In the genomic region with DNA sequence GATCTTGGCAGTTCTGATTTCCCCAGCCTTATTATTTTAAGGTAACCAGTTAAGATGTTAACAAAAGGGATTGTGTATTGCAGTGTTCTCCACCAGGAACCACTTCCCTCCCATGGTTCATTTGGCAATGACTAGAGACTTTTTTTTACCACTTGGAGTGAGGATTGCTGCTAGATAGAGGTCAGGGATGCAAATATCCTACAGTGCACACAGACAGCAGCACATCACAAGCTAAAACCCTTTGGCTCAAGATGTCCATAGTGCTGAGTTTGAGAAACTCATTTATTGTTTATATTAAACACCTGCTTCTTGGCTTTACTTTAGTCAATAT, we compare ENCODE assay signal across 11 cellular contexts. TPM values are rescaled to one million over a fixed set of nuclear protein-coding genes. Genes with fewer than 3 reads are reported as not detected.
A peak's percentile ranks its signal among the peaks of the same experiment; 100 is the strongest.
DNase-seq lines count a peak whose midpoint lies in the region; ATAC-seq, FAIRE-seq and TF ChIP-seq lines count a peak whose summit lies in the region.
"Had no signal": no experiment of that assay in that cellular context is flagged by ENCODE, and none has a peak within 500 bp of the region (broad histone marks: within the 10 kb centered on the region; RNA-seq: fewer than 3 reads in every experiment).

No MANE protein-coding gene starts in this region.

- no peaks in the 10 kb centered on the region for H3K9me3 Mint-ChIP-seq in activated CD8-positive, alpha-beta T cell treated with anti-CD3 and anti-CD28 coated beads for 36 hours
- H3K9me3 Mint-ChIP-seq in activated CD8-positive, alpha-beta T cell treated with anti-CD3 and anti-CD28 coated beads, Interleukin-2, amount 10 ng/mL, durations not matched to agents 7 days and 5 days (ENCODE audit: insufficient read depth): no peaks in the 10 kb centered on the region
- H3K9me3 Mint-ChIP-seq: activated naive CD8-positive, alpha-beta T cell treated with anti-CD3 and anti-CD28 coated beads, Interleukin-2, amount 50 U/mL, for 24 hours had no signal

- no peak for TF ChIP-seq CTCF in activated CD8-positive, alpha-beta T cell treated with anti-CD3 and anti-CD28 coated beads for 36 hours (IDR thresholded peaks at IDR 0.05)
- TF ChIP-seq CTCF in fibroblast of lung (conservative IDR thresholded peaks at IDR 0.05 in 1 of 2, IDR thresholded peaks at IDR 0.05 in 1 of 2; ENCODE audit: low read depth in 1 of 2, low read length in 2 of 2): no peak

- H3K79me2 ChIP-seq in fibroblast of lung (ENCODE audit: control insufficient read depth, insufficient read depth, low read length): peaks cover 90% of the 10 kb centered on the region

- intact Hi-C loops in activated CD8-positive, alpha-beta T cell treated with anti-CD3 and anti-CD28 coated beads for 36 hours (cut with micrococcal nuclease): loop anchor here (5.0 kb wide), 1 partner anchor 40 kb away; the partner anchor contains the start of gene PPP4R2

- no peak overlapping the region for H3K4me3 ChIP-seq in fibroblast of lung (replicated peaks in 1 of 4; ENCODE audit: control extremely low read depth in 1 of 4, insufficient read depth in 1 of 4, low read depth in 3 of 4, low read length in 4 of 4)

- H3K4me1 Mint-ChIP-seq in activated CD8-positive, alpha-beta T cell treated with anti-CD3 and anti-CD28 coated beads for 36 hours (ENCODE audit: low read depth): peaks cover 82% of the 10 kb centered on the region
- H3K4me1 Mint-ChIP-seq in activated CD8-positive, alpha-beta T cell treated with anti-CD3 and anti-CD28 coated beads, Interleukin-2, amount 10 ng/mL, durations not matched to agents 7 days and 5 days (ENCODE audit: low read depth): peaks cover 23% of the 10 kb centered on the region

- POLR2A ChIA-PET in activated CD8-positive, alpha-beta T cell treated with anti-CD3 and anti-CD28 coated beads for 36 hours (lab: Charles Lee): interaction anchor here (1.2 to 2.3 kb wide), 3 partner anchors 12 to 189 kb away, joined by 3 to 9 read pairs (median 4); partner anchors contain the start of genes PPP4R2 and SHQ1
- POLR2A ChIA-PET in activated CD8-positive, alpha-beta T cell treated with anti-CD3 and anti-CD28 coated beads, Interleukin-2, amount 10 ng/mL, durations not matched to agents 7 days and 5 days (lab: Charles Lee): interaction anchor here (0.5 kb wide), 1 partner anchor 1031 kb away, joined by 4 read pairs; no protein-coding TSS in a partner anchor

- H3K27ac ChIP-seq in fibroblast of lung (ENCODE audit: insufficient read depth, low read length): no peak overlapping the region

- H3K36me3 ChIP-seq in fibroblast of lung (ENCODE audit: control insufficient read depth, insufficient read depth, low read length): no peaks in the 10 kb centered on the region

- H3K9ac ChIP-seq in fibroblast of lung (ENCODE audit: insufficient read depth, low read length): no peak overlapping the region

- H3K27me3 Mint-ChIP-seq in activated CD8-positive, alpha-beta T cell treated with anti-CD3 and anti-CD28 coated beads for 36 hours: no peaks in the 10 kb centered on the region
- no peaks in the 10 kb centered on the region for H3K27me3 Mint-ChIP-seq in activated CD8-positive, alpha-beta T cell treated with anti-CD3 and anti-CD28 coated beads, Interleukin-2, amount 10 ng/mL, durations not matched to agents 7 days and 5 days (ENCODE audit: low read depth)
- H3K27me3 Mint-ChIP-seq: activated naive CD8-positive, alpha-beta T cell treated with anti-CD3 and anti-CD28 coated beads, Interleukin-2, amount 50 U/mL, for 24 hours; B cell had no signal

- H3K27ac Mint-ChIP-seq in activated CD8-positive, alpha-beta T cell treated with anti-CD3 and anti-CD28 coated beads for 36 hours: peak overlapping the region; percentile 11
- no peak overlapping the region for H3K27ac Mint-ChIP-seq in activated CD8-positive, alpha-beta T cell treated with anti-CD3 and anti-CD28 coated beads, Interleukin-2, amount 10 ng/mL, durations not matched to agents 7 days and 5 days
- H3K27ac Mint-ChIP-seq: B cell had no signal

- ATAC-seq in activated CD8-positive, alpha-beta T cell treated with anti-CD3 and anti-CD28 coated beads for 36 hours: no peak
- ATAC-seq in activated CD8-positive, alpha-beta T cell treated with anti-CD3 and anti-CD28 coated beads, Interleukin-2, amount 10 ng/mL, durations not matched to agents 7 days and 5 days: no peak
- ATAC-seq in HG03025 (IDR thresholded peaks at IDR 0.05; ENCODE audit: low FRiP score, unreplicated experiment): no peak

- no peaks in the 10 kb centered on the region for H3K27me3 ChIP-seq in fibroblast of lung (ENCODE audit: control insufficient read depth, insufficient read depth, low read length)

- no peaks in the 10 kb centered on the region for H3K9me3 ChIP-seq in fibroblast of lung (ENCODE audit: control insufficient read depth, insufficient read depth, low read depth, low read length)

- H3K36me3 Mint-ChIP-seq in activated CD8-positive, alpha-beta T cell treated with anti-CD3 and anti-CD28 coated beads for 36 hours (ENCODE audit: low read depth): peaks cover 29% of the 10 kb centered on the region
- H3K36me3 Mint-ChIP-seq in activated CD8-positive, alpha-beta T cell treated with anti-CD3 and anti-CD28 coated beads, Interleukin-2, amount 10 ng/mL, durations not matched to agents 7 days and 5 days (ENCODE audit: low read depth): peaks cover 36% of the 10 kb centered on the region

- H2AFZ ChIP-seq in fibroblast of lung (ENCODE audit: low read length): no peak overlapping the region

- CTCF ChIA-PET in activated CD8-positive, alpha-beta T cell treated with anti-CD3 and anti-CD28 coated beads for 36 hours (lab: Charles Lee): interaction anchor here (1.5 kb wide), 1 partner anchor 186 kb away, joined by 3 read pairs; no protein-coding TSS in a partner anchor
- CTCF ChIA-PET in activated CD8-positive, alpha-beta T cell treated with anti-CD3 and anti-CD28 coated beads, Interleukin-2, amount 10 ng/mL, durations not matched to agents 7 days and 5 days (lab: Charles Lee): interaction anchor here (1.2 to 1.3 kb wide), 2 partner anchors 11 to 12 kb away, joined by 3 to 4 read pairs; no protein-coding TSS in a partner anchor

- H3K4me1 ChIP-seq in fibroblast of lung (ENCODE audit: control insufficient read depth, extremely low read depth, insufficient read depth, low read length): peaks cover 16% of the 10 kb centered on the region

- peaks cover 5% of the 10 kb centered on the region for H4K20me1 ChIP-seq in fibroblast of lung (ENCODE audit: control insufficient read depth, extremely low read depth, insufficient read depth, low read length)

- no peak for FAIRE-seq in HTR-8/SVneo (lab: Jason Lieb, UNC)
- FAIRE-seq: TTC549 had no signal

- DNase-seq in activated CD8-positive, alpha-beta T cell treated with anti-CD3 and anti-CD28 coated beads for 36 hours: no peak
- no peak for DNase-seq in activated CD8-positive, alpha-beta T cell treated with anti-CD3 and anti-CD28 coated beads, Interleukin-2, amount 10 ng/mL, durations not matched to agents 7 days and 5 days
- peak; percentile 14 for DNase-seq in RPMI7951 (ENCODE audit: low read depth)
- peak; percentile 20 to 66 for DNase-seq in fibroblast of lung (ENCODE audit: low read depth in 2 of 2)
- peak; percentile 33 for DNase-seq in pons (ENCODE audit: low spot score)
- no peak for DNase-seq in NCI-H748 (lab: John Stamatoyannopoulos, UW; ENCODE audit: unreplicated experiment)
- DNase-seq in HTR-8/SVneo (ENCODE audit: insufficient read length, low spot score): no peak
- DNase-seq: activated naive CD8-positive, alpha-beta T cell treated with anti-CD3 and anti-CD28 coated beads, Interleukin-2, amount 50 U/mL, for 24 hours had no signal

- peak overlapping the region; percentile 6 for H3K4me2 ChIP-seq in fibroblast of lung (ENCODE audit: extremely low read depth, insufficient read depth, low read length)

- H3K4me3 Mint-ChIP-seq in activated CD8-positive, alpha-beta T cell treated with anti-CD3 and anti-CD28 coated beads for 36 hours: no peak overlapping the region
- no peak overlapping the region for H3K4me3 Mint-ChIP-seq in activated CD8-positive, alpha-beta T cell treated with anti-CD3 and anti-CD28 coated beads, Interleukin-2, amount 10 ng/mL, durations not matched to agents 7 days and 5 days
- H3K4me3 Mint-ChIP-seq: activated naive CD8-positive, alpha-beta T cell treated with anti-CD3 and anti-CD28 coated beads, Interleukin-2, amount 50 U/mL, for 24 hours; B cell had no signal

RNA-seq across cellular contexts. Expression of gene EBLN2, which starts 24.1 kb away (rescaled TPM):
- total RNA-seq in activated CD8-positive, alpha-beta T cell treated with anti-CD3 and anti-CD28 coated beads for 36 hours: 1 to 10 TPM; 4.9 to 5.0 TPM
- total RNA-seq in activated CD8-positive, alpha-beta T cell treated with anti-CD3 and anti-CD28 coated beads, Interleukin-2, amount 10 ng/mL, durations not matched to agents 7 days and 5 days: 1 to 10 TPM; 5.3 to 5.9 TPM
- 2.5 and 2.7 TPM in 2 replicates for total RNA-seq in RPMI7951 (2014; rRNA removed; shearing (Covaris generic))
- total RNA-seq in fibroblast of lung: 3.0 and 3.1 TPM in 2 replicates
- polyA plus RNA-seq in fibroblast of lung: 0.87 and 1.2 TPM in 2 replicates
- polyA plus RNA-seq in fibroblast of lung (2012): 0.52 and 0.56 TPM in 2 replicates
- polyA minus RNA-seq in fibroblast of lung (ENCODE audit: low replicate concordance): 0.96 TPM in 1 of 2 replicates, not detected in the other

RNA-seq across cellular contexts. Expression of gene PPP4R2, which starts 40.7 kb away (rescaled TPM):
- 10 to 100 TPM; 85.5 to 88.6 TPM for total RNA-seq in activated CD8-positive, alpha-beta T cell treated with anti-CD3 and anti-CD28 coated beads for 36 hours
- total RNA-seq in activated CD8-positive, alpha-beta T cell treated with anti-CD3 and anti-CD28 coated beads, Interleukin-2, amount 10 ng/mL, durations not matched to agents 7 days and 5 days: 10 to 100 TPM; 80.0 to 80.9 TPM
- 58.6 and 74.0 TPM in 2 replicates for total RNA-seq in RPMI7951 (2014; rRNA removed; shearing (Covaris generic))
- 65.6 and 86.5 TPM in 2 replicates for total RNA-seq in fibroblast of lung
- polyA plus RNA-seq in fibroblast of lung: 26.6 and 35.5 TPM in 2 replicates
- 25.0 and 32.5 TPM in 2 replicates for polyA plus RNA-seq in fibroblast of lung (2012)
- 0.26 and 1.1 TPM in 2 replicates for polyA minus RNA-seq in fibroblast of lung (ENCODE audit: low replicate concordance)

Comparison
In these comparisons a context has a peak if more than half of its experiments do, and no peak if none do; other contexts are left out.
1. DNase-seq: peak in RPMI7951 (single experiment), fibroblast of lung (2 of 2) and pons (single experiment); none in activated CD8-positive, alpha-beta T cell treated with anti-CD3 and anti-CD28 coated beads for 36 hours (single experiment), activated CD8-positive, alpha-beta T cell treated with anti-CD3 and anti-CD28 coated beads, Interleukin-2, amount 10 ng/mL, durations not matched to agents 7 days and 5 days (single experiment), NCI-H748 (single experiment) and HTR-8/SVneo (single experiment).